9 cellular contexts compared by ENCODE assay signal in the genomic region with DNA sequence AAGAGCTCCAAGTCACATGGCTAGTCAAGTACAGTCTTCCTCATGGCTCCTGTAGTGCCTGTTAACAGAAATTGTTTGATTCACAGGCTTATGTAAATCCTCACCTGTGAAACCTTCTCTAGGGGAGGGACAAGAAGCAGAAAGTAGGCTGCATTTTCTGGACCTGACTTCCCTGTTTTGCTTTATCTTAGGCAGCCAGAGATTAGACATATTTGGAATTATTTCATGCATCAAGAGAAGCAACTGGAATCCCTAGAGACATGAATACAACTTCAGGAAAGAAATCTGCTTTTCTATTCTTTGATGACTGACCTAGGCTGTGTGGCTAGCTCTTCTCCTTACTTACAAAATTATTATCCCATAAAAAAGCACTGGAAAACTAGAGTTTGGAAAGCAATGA. TPM values are rescaled to one million over a fixed set of nuclear protein-coding genes. Genes with fewer than 3 reads are reported as not detected.
DNase-seq lines count a peak whose midpoint lies in the region; ATAC-seq and TF ChIP-seq lines count a peak whose summit lies in the region.
"Had no signal": no experiment of that assay in that cellular context is flagged by ENCODE, and none has a peak within 500 bp of the region (broad histone marks: within the 10 kb centered on the region; RNA-seq: fewer than 3 reads in every experiment).

No MANE protein-coding gene starts in this region.

- peaks cover 25% of the 10 kb centered on the region for H3K36me3 Mint-ChIP-seq in CD4-positive, alpha-beta T cell (ENCODE audit: low read depth)
- H3K36me3 Mint-ChIP-seq in T-helper 17 cell (ENCODE audit: low read depth) = peaks cover 2% of the 10 kb centered on the region

- DNase-seq in CD4-positive, alpha-beta T cell = no peak
- DNase-seq in T-helper 17 cell (no peak), fibroblast of villous mesenchyme (ENCODE audit: low read depth) (peak; percentile 9), SKM-1 treated with dmso at 0.1 percent for 144 hours (lab: John Stamatoyannopoulos, UW; ENCODE audit: unreplicated experiment) (no peak), SW480 (ENCODE audit: low spot score) (no peak), NCI-H2107 treated with DMSO at 0.1 percent for 48 hours (lab: John Stamatoyannopoulos, UW; ENCODE audit: unreplicated experiment) (no peak)
- DNase-seq: occipital lobe had no signal

- peaks cover 72% of the 10 kb centered on the region for H3K79me2 ChIP-seq in parathyroid adenoma

- no peak overlapping the region for H3K9ac ChIP-seq in parathyroid adenoma

- H3K27ac ChIP-seq in CD4-positive, alpha-beta T cell (ENCODE audit: low read depth, low read length) = no peak overlapping the region
- peak overlapping the region; percentile 59 for H3K27ac ChIP-seq in parathyroid adenoma

- no peaks in the 10 kb centered on the region for H3K36me3 ChIP-seq in parathyroid adenoma (ENCODE audit: control insufficient read depth, insufficient read depth, low read length)

- H3K9me3 Mint-ChIP-seq in CD4-positive, alpha-beta T cell = no peaks in the 10 kb centered on the region

- intact Hi-C loops in CD4-positive, alpha-beta T cell (cut with DNase I, micrococcal nuclease) = no loop called here

- no peak overlapping the region for H2AFZ ChIP-seq in parathyroid adenoma

- H3K4me2 ChIP-seq in parathyroid adenoma (ENCODE audit: low read length) = peak overlapping the region; percentile 9

- no peaks in the 10 kb centered on the region for H3K27me3 ChIP-seq in CD4-positive, alpha-beta T cell (ENCODE audit: control insufficient read depth, insufficient read depth, low read length)
- no peaks in the 10 kb centered on the region for H3K27me3 ChIP-seq in parathyroid adenoma (ENCODE audit: control insufficient read depth, insufficient read depth, low read length)

- H3K27me3 Mint-ChIP-seq in CD4-positive, alpha-beta T cell = no peaks in the 10 kb centered on the region
- no peaks in the 10 kb centered on the region for H3K27me3 Mint-ChIP-seq in T-helper 17 cell

- peaks cover 74% of the 10 kb centered on the region for H3K4me1 Mint-ChIP-seq in CD4-positive, alpha-beta T cell (ENCODE audit: low read depth)
- peaks cover 49% of the 10 kb centered on the region for H3K4me1 Mint-ChIP-seq in T-helper 17 cell

- peak overlapping the region; percentile 36 for H3K4me3 Mint-ChIP-seq in CD4-positive, alpha-beta T cell
- H3K4me3 Mint-ChIP-seq in T-helper 17 cell = no peak overlapping the region

- no peak for TF ChIP-seq CTCF in CD4-positive, alpha-beta T cell (IDR thresholded peaks at IDR 0.05)
- TF ChIP-seq CTCF in fibroblast of villous mesenchyme (IDR thresholded peaks at IDR 0.05; ENCODE audit: insufficient read depth, low read depth, low read length) = no peak
- no peak for TF ChIP-seq CTCF in parathyroid adenoma (IDR thresholded peaks at IDR 0.05)

- peak overlapping the region; percentile 88 for H3K27ac Mint-ChIP-seq in CD4-positive, alpha-beta T cell
- peak overlapping the region; percentile 96 for H3K27ac Mint-ChIP-seq in T-helper 17 cell

- H3K4me3 ChIP-seq in fibroblast of villous mesenchyme (ENCODE audit: low read depth, low read length) (no peak overlapping the region), parathyroid adenoma (ENCODE audit: low read depth, low read length) (no peak overlapping the region)

- no peak for TF ChIP-seq POLR2A in GM18505 (IDR thresholded peaks at IDR 0.05; ENCODE audit: borderline replicate concordance, extremely low read depth, insufficient read depth, insufficient read length)

- CTCF ChIA-PET in CD4-positive, alpha-beta T cell (lab: Charles Lee) = interaction anchor here (0.9 to 1.6 kb wide), 2 partner anchors 16 to 855 kb away, joined by 3 read pairs; no protein-coding TSS in a partner anchor

- H3K4me1 ChIP-seq in parathyroid adenoma = peaks cover 15% of the 10 kb centered on the region

- H3K9me3 ChIP-seq in CD4-positive, alpha-beta T cell (ENCODE audit: control insufficient read depth, low read length) = no peaks in the 10 kb centered on the region
- no peaks in the 10 kb centered on the region for H3K9me3 ChIP-seq in T-helper 17 cell (ENCODE audit: control insufficient read depth, low read length, poor library complexity, severe bottlenecking)
- no peaks in the 10 kb centered on the region for H3K9me3 ChIP-seq in parathyroid adenoma (ENCODE audit: control insufficient read depth, low read length)

- no peak for ATAC-seq in CD4-positive, alpha-beta T cell (ENCODE audit: poor library complexity)
- peak; percentile 6 for ATAC-seq in T-helper 17 cell
- no peak for ATAC-seq in GM18505 (IDR thresholded peaks at IDR 0.05; ENCODE audit: unreplicated experiment)

- POLR2A ChIA-PET in CD4-positive, alpha-beta T cell (lab: Charles Lee) = interaction anchor here (0.8 to 1.9 kb wide), 4 partner anchors 10 to 1094 kb away, joined by 3 to 8 read pairs (median 3); partner anchors contain the start of genes CAST, ERAP1 and GPR150

RNA-seq across cellular contexts. Expression of gene CAST, which starts 52.3 kb away (rescaled TPM):
- total RNA-seq in CD4-positive, alpha-beta T cell = 100 to 1,000 TPM; 197 to 200 TPM
- total RNA-seq in T-helper 17 cell (100 to 1,000 TPM; 303 TPM), fibroblast of villous mesenchyme (160 and 200 TPM in 2 replicates)
